In genomic region chr7:5695709-5696345, GRCh38 we compare ENCODE assay signal across 1 cellular context.
TF ChIP-seq lines count a peak whose summit lies in the region.

No MANE protein-coding gene starts in this region.

TF ChIP-seq in HepG2, 621 proteins besides CTCF, POLR2A, EP300 and RAD21 (continued from another document):
- TF ChIP-seq IRF9 (CRISPR knock-in tag; IDR thresholded peaks at IDR 0.05; ENCODE audit: borderline replicate concordance): no peak
- no peak for TF ChIP-seq ZNF766 (CRISPR knock-in tag; IDR thresholded peaks at IDR 0.05; ENCODE audit: borderline replicate concordance)
- TF ChIP-seq HNRNPH1 (optimal IDR thresholded peaks at IDR 0.05; ENCODE audit: low read depth, low read length): no peak
- TF ChIP-seq, protein P1, sequence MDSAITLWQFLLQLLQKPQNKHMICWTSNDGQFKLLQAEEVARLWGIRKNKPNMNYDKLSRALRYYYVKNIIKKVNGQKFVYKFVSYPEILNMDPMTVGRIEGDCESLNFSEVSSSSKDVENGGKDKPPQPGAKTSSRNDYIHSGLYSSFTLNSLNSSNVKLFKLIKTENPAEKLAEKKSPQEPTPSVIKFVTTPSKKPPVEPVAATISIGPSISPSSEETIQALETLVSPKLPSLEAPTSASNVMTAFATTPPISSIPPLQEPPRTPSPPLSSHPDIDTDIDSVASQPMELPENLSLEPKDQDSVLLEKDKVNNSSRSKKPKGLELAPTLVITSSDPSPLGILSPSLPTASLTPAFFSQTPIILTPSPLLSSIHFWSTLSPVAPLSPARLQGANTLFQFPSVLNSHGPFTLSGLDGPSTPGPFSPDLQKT (CRISPR knock-in tag; IDR thresholded peaks at IDR 0.05; ENCODE audit: borderline replicate concordance): no peak
- no peak for TF ChIP-seq ZSCAN22 (CRISPR knock-in tag; IDR thresholded peaks at IDR 0.05)
TF ChIP-seq in HepG2: peak in this region for 0.
